12 cellular contexts compared by ENCODE assay signal in genomic region chr19:8387688-8388611, GRCh38. TPM values are rescaled to one million over a fixed set of nuclear protein-coding genes. Genes with fewer than 3 reads are reported as not detected.
A peak's percentile ranks its signal among the peaks of the same experiment; 100 is the strongest.
DNase-seq lines count a peak whose midpoint lies in the region; ATAC-seq and TF ChIP-seq lines count a peak whose summit lies in the region.
"Had no signal": no experiment of that assay in that cellular context is flagged by ENCODE, and none has a peak within 500 bp of the region (broad histone marks: within the 10 kb centered on the region; RNA-seq: fewer than 3 reads in every experiment).

No MANE protein-coding gene starts in this region.

- DNase-seq in activated CD4-positive, alpha-beta T cell treated with anti-CD3 and anti-CD28 coated beads, Interleukin-2, amount 10 ng/mL, durations not matched to agents 24 days and 14 days, result no peak
- DNase-seq in activated CD4-positive, alpha-beta T cell treated with anti-CD3 and anti-CD28 coated beads for 4 hours, result no peak
- DNase-seq in NCI-H146 (lab: John Stamatoyannopoulos, UW), result peak; percentile 87
- no peak for DNase-seq in progenitor cell of endocrine pancreas (ENCODE audit: low spot score, unreplicated experiment)
- DNase-seq in GF-D8 (lab: John Stamatoyannopoulos, UW), result no peak
- DNase-seq: activated CD4-positive, alpha-beta T cell treated with anti-CD3 and anti-CD28 coated beads, Interleukin-2, amount 50 U/mL, for 1 hour; KBM-7; ovary; trophoblast cell had no signal

- ATAC-seq in GM21717 (IDR thresholded peaks at IDR 0.05; ENCODE audit: unreplicated experiment) (no peak), HG03139 (IDR thresholded peaks at IDR 0.05; ENCODE audit: unreplicated experiment) (no peak)

- no peak for TF ChIP-seq CTCF in progenitor cell of endocrine pancreas (IDR thresholded peaks at IDR 0.05; ENCODE audit: unreplicated experiment)

- peaks cover 16% of the 10 kb centered on the region for H3K4me1 Mint-ChIP-seq in activated CD4-positive, alpha-beta T cell treated with anti-CD3 and anti-CD28 coated beads, Interleukin-2, amount 10 ng/mL, durations not matched to agents 24 days and 14 days
- H3K4me1 Mint-ChIP-seq in progenitor cell of endocrine pancreas (ENCODE audit: low read depth), result peaks cover 34% of the 10 kb centered on the region

- no peaks in the 10 kb centered on the region for H3K9me3 Mint-ChIP-seq in activated CD4-positive, alpha-beta T cell treated with anti-CD3 and anti-CD28 coated beads, Interleukin-2, amount 10 ng/mL, durations not matched to agents 24 days and 14 days
- H3K9me3 Mint-ChIP-seq in progenitor cell of endocrine pancreas (ENCODE audit: low read depth), result peaks cover 4% of the 10 kb centered on the region

- H3K4me3 ChIP-seq in endocrine pancreas (ENCODE audit: control insufficient read depth, insufficient read depth, low read length), result peak overlapping the region; percentile 52
- H3K4me3 ChIP-seq: ovary had no signal

- no peaks in the 10 kb centered on the region for H3K36me3 ChIP-seq in endocrine pancreas (ENCODE audit: control insufficient read depth, insufficient read depth, low read length)
- H3K36me3 ChIP-seq: ovary had no signal

- peaks cover 1% of the 10 kb centered on the region for H3K36me3 Mint-ChIP-seq in activated CD4-positive, alpha-beta T cell treated with anti-CD3 and anti-CD28 coated beads, Interleukin-2, amount 10 ng/mL, durations not matched to agents 24 days and 14 days (ENCODE audit: low read depth)
- H3K36me3 Mint-ChIP-seq in progenitor cell of endocrine pancreas (ENCODE audit: insufficient read depth), result peaks cover 4% of the 10 kb centered on the region

- H3K4me1 ChIP-seq in endocrine pancreas (ENCODE audit: control insufficient read depth, insufficient read depth, low read length), result no peaks in the 10 kb centered on the region

- H3K4me3 Mint-ChIP-seq in activated CD4-positive, alpha-beta T cell treated with anti-CD3 and anti-CD28 coated beads, Interleukin-2, amount 10 ng/mL, durations not matched to agents 24 days and 14 days, result peak overlapping the region; percentile 57
- peak overlapping the region; percentile 51 for H3K4me3 Mint-ChIP-seq in progenitor cell of endocrine pancreas (ENCODE audit: low read depth)

- peak overlapping the region; percentile 30 for H3K9ac ChIP-seq in endocrine pancreas (ENCODE audit: control insufficient read depth, insufficient read depth, low read length)

- no peaks in the 10 kb centered on the region for H3K9me3 ChIP-seq in endocrine pancreas (ENCODE audit: control insufficient read depth, low read length)
- H3K9me3 ChIP-seq: ovary had no signal

- peak overlapping the region; percentile 8 for H3K27ac Mint-ChIP-seq in activated CD4-positive, alpha-beta T cell treated with anti-CD3 and anti-CD28 coated beads, Interleukin-2, amount 10 ng/mL, durations not matched to agents 24 days and 14 days
- peak overlapping the region; percentile 92 for H3K27ac Mint-ChIP-seq in progenitor cell of endocrine pancreas

- intact Hi-C loops in activated CD4-positive, alpha-beta T cell treated with anti-CD3 and anti-CD28 coated beads, Interleukin-2, amount 10 ng/mL, durations not matched to agents 24 days and 14 days (cut with micrococcal nuclease), result no loop called here

- H3K27me3 ChIP-seq in endocrine pancreas (ENCODE audit: control insufficient read depth, insufficient read depth, low read length), result no peaks in the 10 kb centered on the region
- H3K27me3 ChIP-seq: ovary had no signal

- no peaks in the 10 kb centered on the region for H3K27me3 Mint-ChIP-seq in activated CD4-positive, alpha-beta T cell treated with anti-CD3 and anti-CD28 coated beads, Interleukin-2, amount 10 ng/mL, durations not matched to agents 24 days and 14 days
- H3K27me3 Mint-ChIP-seq in progenitor cell of endocrine pancreas, result no peaks in the 10 kb centered on the region

RNA-seq across cellular contexts. Expression of gene RAB11B, which starts 2.2 kb away (rescaled TPM):
- 69.4 and 74.0 TPM in 2 replicates for total RNA-seq in activated CD4-positive, alpha-beta T cell treated with anti-CD3 and anti-CD28 coated beads, Interleukin-2, amount 10 ng/mL, durations not matched to agents 24 days and 14 days
- total RNA-seq in progenitor cell of endocrine pancreas, result 180 and 191 TPM in 2 replicates

RNA-seq across cellular contexts. Expression of gene ANGPTL4, which starts 24.0 kb away (rescaled TPM):
- 4.0 and 4.1 TPM in 2 replicates for total RNA-seq in activated CD4-positive, alpha-beta T cell treated with anti-CD3 and anti-CD28 coated beads, Interleukin-2, amount 10 ng/mL, durations not matched to agents 24 days and 14 days
- 0.77 and 1.1 TPM in 2 replicates for total RNA-seq in progenitor cell of endocrine pancreas

RNA-seq across cellular contexts. Expression of gene MARCHF2, which starts 25.2 kb away (rescaled TPM):
- total RNA-seq in activated CD4-positive, alpha-beta T cell treated with anti-CD3 and anti-CD28 coated beads, Interleukin-2, amount 10 ng/mL, durations not matched to agents 24 days and 14 days, result 7.9 and 8.8 TPM in 2 replicates
- 21.3 and 23.0 TPM in 2 replicates for total RNA-seq in progenitor cell of endocrine pancreas

RNA-seq across cellular contexts. Expression of gene KANK3, which starts 44.9 kb away (rescaled TPM):
- total RNA-seq in activated CD4-positive, alpha-beta T cell treated with anti-CD3 and anti-CD28 coated beads, Interleukin-2, amount 10 ng/mL, durations not matched to agents 24 days and 14 days, result 0.85 and 1.5 TPM in 2 replicates
- total RNA-seq in progenitor cell of endocrine pancreas, result 0.36 and 0.91 TPM in 2 replicates

RNA-seq across cellular contexts. Expression of gene HNRNPM, which starts 56.8 kb away (rescaled TPM):
- 349 and 352 TPM in 2 replicates for total RNA-seq in activated CD4-positive, alpha-beta T cell treated with anti-CD3 and anti-CD28 coated beads, Interleukin-2, amount 10 ng/mL, durations not matched to agents 24 days and 14 days
- total RNA-seq in progenitor cell of endocrine pancreas, result 320 and 333 TPM in 2 replicates
